Comparison of ENCODE assay signal across 23 cellular contexts in genomic region chr6:155473741-155474140, GRCh38. TPM values are rescaled to one million over a fixed set of nuclear protein-coding genes. Genes with fewer than 3 reads are reported as not detected.
"Had no signal": no experiment of that assay in that cellular context is flagged by ENCODE, and none has a peak within 500 bp of the region (broad histone marks: within the 10 kb centered on the region; RNA-seq: fewer than 3 reads in every experiment).

No MANE protein-coding gene starts in this region.

- H3K36me3 ChIP-seq: brain microvascular endothelial cell, suprapubic skin, transverse colon, vagina had no signal

- H3K4me1 Mint-ChIP-seq: nephron progenitor cell had no signal

- H3K27me3 Mint-ChIP-seq: stimulated activated naive CD8-positive, alpha-beta T cell treated with anti-CD3 and anti-CD28 coated beads, Interleukin-15, Interleukin-2, amounts not matched to agents 100 ng/mL and 50 ng/mL, for 24 hours had no signal

- H3K9me3 ChIP-seq: suprapubic skin, transverse colon, vagina had no signal

- H3K4me1 ChIP-seq: suprapubic skin, transverse colon, vagina had no signal

- DNase-seq: activated CD4-positive, alpha-beta T cell treated with anti-CD3 and anti-CD28 coated beads, Interleukin-2, amount 50 U/mL, for 1 hour; activated CD8-positive, alpha-beta memory T cell treated with anti-CD3 and anti-CD28 coated beads, Interleukin-2, amount 50 U/mL, for 4 hours; activated naive CD4-positive, alpha-beta T cell treated with anti-CD3 and anti-CD28 coated beads for 36 hours; activated T-cell treated with anti-CD3 and anti-CD28 coated beads, Interleukin-2, amount 50 U/mL, for 4 hours; brain microvascular endothelial cell; cerebellar nuclear complex; effector CD4-positive, alpha-beta T cell; kidney; midbrain; nephron progenitor cell; nucleus accumbens; T1000; transverse colon had no signal

- H3K4me3 Mint-ChIP-seq: activated naive CD4-positive, alpha-beta T cell treated with anti-CD3 and anti-CD28 coated beads for 36 hours; activated T-cell treated with anti-CD3 and anti-CD28 coated beads, Interleukin-2, amount 50 U/mL, for 4 hours; nephron progenitor cell; stimulated activated naive CD8-positive, alpha-beta T cell treated with anti-CD3 and anti-CD28 coated beads, Interleukin-15, Interleukin-2, amounts not matched to agents 100 ng/mL and 50 ng/mL, for 24 hours had no signal

- ATAC-seq: activated T-cell treated with anti-CD3 and anti-CD28 coated beads, Interleukin-2, amount 50 U/mL, for 4 hours; left lobe of liver had no signal

- H3K4me3 ChIP-seq: lung, suprapubic skin, transverse colon, vagina had no signal

- H3K27ac Mint-ChIP-seq: activated naive CD4-positive, alpha-beta T cell treated with anti-CD3 and anti-CD28 coated beads for 36 hours; nephron progenitor cell; stimulated activated naive CD8-positive, alpha-beta T cell treated with anti-CD3 and anti-CD28 coated beads, Interleukin-15, Interleukin-2, amounts not matched to agents 100 ng/mL and 50 ng/mL, for 24 hours had no signal

- H3K27me3 ChIP-seq: brain microvascular endothelial cell, suprapubic skin, transverse colon, vagina had no signal

- H3K27ac ChIP-seq: brain microvascular endothelial cell, suprapubic skin, transverse colon, vagina had no signal

RNA-seq across cellular contexts. Expression of gene NOX3, which starts 18.1 kb away (rescaled TPM):
- total RNA-seq: activated naive CD4-positive, alpha-beta T cell treated with anti-CD3 and anti-CD28 coated beads for 36 hours; activated T-cell treated with anti-CD3 and anti-CD28 coated beads, Interleukin-2, amount 50 U/mL, for 4 hours; frontal cortex; kidney; left lobe of liver; lung; myocyte; posterior vena cava; skeletal muscle tissue; suprapubic skin; T-helper 1 cell treated with Interleukin-12 subunit alpha and Interleukin-12 subunit beta and Interleukin-4 antibody, amounts not matched to agents 30 ng/mL and 1 ng/mL, for 36 hours; transverse colon; vagina had no signal
